ENCODE assay signal across 8 cellular contexts in the genomic region with DNA sequence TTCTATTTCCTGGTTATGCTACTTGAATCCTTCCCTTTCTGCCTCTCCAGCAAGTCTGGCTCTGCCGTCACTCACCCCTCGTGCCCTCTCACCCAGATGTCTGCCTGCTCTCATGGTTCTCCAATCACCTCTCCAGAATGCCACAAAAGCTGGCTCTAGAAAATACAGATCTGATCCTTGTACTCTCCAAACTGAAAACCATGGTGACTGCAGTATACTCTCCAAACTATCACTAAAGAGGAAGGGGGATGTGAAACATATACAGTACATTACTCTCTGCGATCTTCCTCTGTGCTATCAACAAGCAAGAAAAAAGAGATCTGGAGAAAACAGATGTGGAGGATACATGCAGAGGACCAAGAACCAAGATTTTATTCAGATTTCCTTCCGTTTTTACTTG.
DNase-seq lines count a peak whose midpoint lies in the region; ATAC-seq and TF ChIP-seq lines count a peak whose summit lies in the region.

No MANE protein-coding gene starts in this region.

- WGBS in heart right ventricle, 2 donors = 46% methylated on average over 4 of the region's 4 CpGs

- no peaks in the 10 kb centered on the region for H3K27me3 ChIP-seq in heart right ventricle

- H3K36me3 ChIP-seq in heart right ventricle = peaks cover 0 to 4% (median 0%) of the 10 kb centered on the region in 9 donors

- peaks cover 5% of the 10 kb centered on the region for H3K9me3 Mint-ChIP-seq in mesothelial cell of epicardium

- no peak overlapping the region for H3K4me3 ChIP-seq in heart right ventricle

- H3K4me1 ChIP-seq in heart right ventricle = peaks cover 4 to 76% (median 48%) of the 10 kb centered on the region in 9 donors

- intact Hi-C loops in heart right ventricle (cut with DNase I) = loop anchor here in 1 of 10 donors (5.0 kb wide), 1 partner anchor 92 kb away; a partner anchor contains a TSS

- peaks cover 5% of the 10 kb centered on the region for H3K36me3 Mint-ChIP-seq in mesothelial cell of epicardium

- ATAC-seq in GM21390 (IDR thresholded peaks at IDR 0.05; ENCODE audit: unreplicated experiment) = peak; percentile 58
- ATAC-seq in heart right ventricle = peak; percentile 69 to 95 (median 80)

- no peaks in the 10 kb centered on the region for H3K27me3 Mint-ChIP-seq in mesothelial cell of epicardium (ENCODE audit: low read depth)

- TF ChIP-seq CTCF in heart right ventricle (IDR thresholded peaks at IDR 0.05) = no peak
- no peak for TF ChIP-seq CTCF in mesothelial cell of epicardium (IDR thresholded peaks at IDR 0.05; ENCODE audit: unreplicated experiment)

- no peaks in the 10 kb centered on the region for H3K9me3 ChIP-seq in heart right ventricle

- H3K27ac Mint-ChIP-seq in mesothelial cell of epicardium = no peak overlapping the region

- H3K4me1 Mint-ChIP-seq in mesothelial cell of epicardium = peaks cover 34% of the 10 kb centered on the region

- H3K27ac ChIP-seq in heart right ventricle = peak overlapping the region in 8 of 10 donors; percentile 5 to 79 (median 27)

- peak; percentile 35 for DNase-seq in Ammon's horn (ENCODE audit: low spot score)
- peak; percentile 88 for DNase-seq in MV-4-11 (lab: John Stamatoyannopoulos, UW)
- DNase-seq in heart right ventricle = peak; percentile 48 to 58
- DNase-seq in DMS79 (lab: John Stamatoyannopoulos, UW) = no peak
- DNase-seq in ureter (ENCODE audit: low spot score) = no peak
- DNase-seq in mesothelial cell of epicardium (ENCODE audit: low spot score in 2 of 2, unreplicated experiment in 2 of 2) = no peak
- DNase-seq in GM19240 (ENCODE audit: insufficient read length, low spot score) = no peak

- H3K4me3 Mint-ChIP-seq in mesothelial cell of epicardium = no peak overlapping the region

Comparison
In these comparisons a context has a peak if more than half of its experiments do, and no peak if none do; other contexts are left out.
1. DNase-seq: peak in Ammon's horn (single experiment), MV-4-11 (single experiment) and heart right ventricle (2 of 2); none in DMS79 (single experiment), ureter (single experiment), mesothelial cell of epicardium (0 of 2) and GM19240 (single experiment).